ENCODE assay signal across 32 cellular contexts in genomic region chr1:9160079-9160717, GRCh38.
"Had no signal": no experiment of that assay in that cellular context is flagged by ENCODE, and none has a peak within 500 bp of the region (broad histone marks: within the 10 kb centered on the region; RNA-seq: fewer than 3 reads in every experiment).

No MANE protein-coding gene starts in this region.

- FAIRE-seq: islet of Langerhans, kidney, urothelium cell line had no signal

- H3K4me3 ChIP-seq: left lung, lung, neural progenitor cell, ovary, right atrium auricular region, skin epidermis, stomach, testis, thyroid gland, transverse colon, upper lobe of right lung had no signal

- H3K27me3 ChIP-seq: left lung, neural progenitor cell, neutrophil, ovary, right atrium auricular region, stomach, testis, thyroid gland, transverse colon, upper lobe of right lung had no signal

- H3K36me3 ChIP-seq: left lung, neural progenitor cell, neutrophil, ovary, right atrium auricular region, stomach, thyroid gland, transverse colon, upper lobe of right lung had no signal

- H3K9ac ChIP-seq: neural progenitor cell had no signal

- H2AFZ ChIP-seq: neural progenitor cell had no signal

- ATAC-seq: left colon; left lung; natural killer cell; sciatic nerve; stimulated activated naive B cell treated with anti-CD40 and anti-IgM and Interleukin-4, amounts not matched to agents 10 μg/mL and 1 μg/mL and 100 μg/mL, for 72 hours; stimulated activated naive CD8-positive, alpha-beta T cell treated with anti-CD3 and anti-CD28 coated beads, Interleukin-15, Interleukin-2, amounts not matched to agents 100 U/mL and 50 U/mL, for 24 hours; upper lobe of right lung had no signal

- H3K9me3 ChIP-seq: left lung, neutrophil, ovary, right atrium auricular region, stomach, testis, thyroid gland, transverse colon, upper lobe of right lung had no signal

- H3K27ac Mint-ChIP-seq: immature natural killer cell; mesothelial cell of epicardium; natural killer cell; nephron progenitor cell; neural progenitor cell; progenitor cell of endocrine pancreas; stimulated activated naive B cell treated with anti-CD40 and anti-IgM and Interleukin-4, amounts not matched to agents 10 μg/mL and 1 μg/mL and 100 μg/mL, for 72 hours had no signal

- H3K27me3 Mint-ChIP-seq: naive B cell; progenitor cell of endocrine pancreas; stimulated activated naive B cell treated with anti-CD40 and anti-IgM and Interleukin-4, amounts not matched to agents 10 μg/mL and 1 μg/mL and 100 μg/mL, for 72 hours had no signal

- H3K36me3 Mint-ChIP-seq: immature natural killer cell; mesothelial cell of epicardium; naive B cell; natural killer cell; neural progenitor cell; stimulated activated naive B cell treated with anti-CD40 and anti-IgM and Interleukin-4, amounts not matched to agents 10 μg/mL and 1 μg/mL and 100 μg/mL, for 72 hours had no signal

- H3K27ac ChIP-seq: left lung, neural progenitor cell, neutrophil, ovary, right atrium auricular region, stomach, testis, thyroid gland, transverse colon, upper lobe of right lung had no signal

- H3K4me1 Mint-ChIP-seq: immature natural killer cell, natural killer cell had no signal

- H3K9me3 Mint-ChIP-seq: immature natural killer cell; mesothelial cell of epicardium; naive B cell; natural killer cell; nephron progenitor cell; neural progenitor cell; stimulated activated naive B cell treated with anti-CD40 and anti-IgM and Interleukin-4, amounts not matched to agents 10 μg/mL and 1 μg/mL and 100 μg/mL, for 72 hours had no signal

- H3K4me2 ChIP-seq: neural progenitor cell had no signal

- DNase-seq: hypothalamus; immature natural killer cell; kidney; left colon; mesendoderm; naive B cell; natural killer cell; nephron progenitor cell; occipital lobe; ovary; stimulated activated CD4-positive, alpha-beta T cell treated with anti-CD3 and anti-CD28 coated beads, Interleukin-12 subunit alpha, Interleukin-12 subunit beta, amount 100 ng/mL, for 4 hours; stimulated activated CD4-positive, alpha-beta T cell treated with anti-CD3 and anti-CD28 coated beads, Interleukin-15, amount 100 ng/mL, for 24 hours; stimulated activated CD4-positive, alpha-beta T cell treated with anti-CD3 and anti-CD28 coated beads, Interleukin-2, amount 100 ng/mL, for 24 hours; stimulated activated CD4-positive, alpha-beta T cell treated with anti-CD3 and anti-CD28 coated beads, Interleukin-4, amount 100 ng/mL, for 1 hour; stimulated activated naive B cell treated with anti-CD40 and anti-IgM and Interleukin-4, amounts not matched to agents 10 μg/mL and 1 μg/mL and 100 μg/mL, for 72 hours; stimulated activated naive CD8-positive, alpha-beta T cell treated with anti-CD3 and anti-CD28 coated beads, Interleukin-15, Interleukin-2, amounts not matched to agents 100 U/mL and 50 U/mL, for 24 hours; stomach; testis; thyroid gland; transverse colon; upper lobe of right lung had no signal

- H3K4me3 Mint-ChIP-seq: immature natural killer cell; mesothelial cell of epicardium; natural killer cell; nephron progenitor cell; neural progenitor cell; stimulated activated naive B cell treated with anti-CD40 and anti-IgM and Interleukin-4, amounts not matched to agents 10 μg/mL and 1 μg/mL and 100 μg/mL, for 72 hours had no signal
